1 cellular context compared by ENCODE assay signal in genomic region chr16:15928261-15929104, GRCh38.
TF ChIP-seq lines count a peak whose summit lies in the region.

No MANE protein-coding gene starts in this region.

TF ChIP-seq in HepG2, 621 proteins besides CTCF, POLR2A, EP300 and RAD21 (continued from another document and continues in another):
- TF ChIP-seq ZNF639 (CRISPR knock-in tag; conservative IDR thresholded peaks at IDR 0.05) = no peak
- TF ChIP-seq, protein P1, sequence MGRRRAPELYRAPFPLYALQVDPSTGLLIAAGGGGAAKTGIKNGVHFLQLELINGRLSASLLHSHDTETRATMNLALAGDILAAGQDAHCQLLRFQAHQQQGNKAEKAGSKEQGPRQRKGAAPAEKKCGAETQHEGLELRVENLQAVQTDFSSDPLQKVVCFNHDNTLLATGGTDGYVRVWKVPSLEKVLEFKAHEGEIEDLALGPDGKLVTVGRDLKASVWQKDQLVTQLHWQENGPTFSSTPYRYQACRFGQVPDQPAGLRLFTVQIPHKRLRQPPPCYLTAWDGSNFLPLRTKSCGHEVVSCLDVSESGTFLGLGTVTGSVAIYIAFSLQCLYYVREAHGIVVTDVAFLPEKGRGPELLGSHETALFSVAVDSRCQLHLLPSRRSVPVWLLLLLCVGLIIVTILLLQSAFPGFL (CRISPR knock-in tag; IDR thresholded peaks at IDR 0.05) = no peak
- TF ChIP-seq, protein P2, sequence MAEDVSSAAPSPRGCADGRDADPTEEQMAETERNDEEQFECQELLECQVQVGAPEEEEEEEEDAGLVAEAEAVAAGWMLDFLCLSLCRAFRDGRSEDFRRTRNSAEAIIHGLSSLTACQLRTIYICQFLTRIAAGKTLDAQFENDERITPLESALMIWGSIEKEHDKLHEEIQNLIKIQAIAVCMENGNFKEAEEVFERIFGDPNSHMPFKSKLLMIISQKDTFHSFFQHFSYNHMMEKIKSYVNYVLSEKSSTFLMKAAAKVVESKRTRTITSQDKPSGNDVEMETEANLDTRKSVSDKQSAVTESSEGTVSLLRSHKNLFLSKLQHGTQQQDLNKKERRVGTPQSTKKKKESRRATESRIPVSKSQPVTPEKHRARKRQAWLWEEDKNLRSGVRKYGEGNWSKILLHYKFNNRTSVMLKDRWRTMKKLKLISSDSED (CRISPR knock-in tag; IDR thresholded peaks at IDR 0.05) = no peak
- no peak for TF ChIP-seq ZIK1 (CRISPR knock-in tag; IDR thresholded peaks at IDR 0.05; ENCODE audit: borderline replicate concordance, low read depth)
- TF ChIP-seq ETV6 (CRISPR knock-in tag; conservative IDR thresholded peaks at IDR 0.05) = no peak
- peak; percentile 77; the same call in 1 of the 2 replicates for TF ChIP-seq ZNF644 (CRISPR knock-in tag; IDR thresholded peaks at IDR 0.05; ENCODE audit: low read depth)
- peak; percentile 40; the same call in 1 of the 2 replicates for TF ChIP-seq ATF7-NPFF (CRISPR knock-in tag; IDR thresholded peaks at IDR 0.05; ENCODE audit: low read depth)
- no peak for TF ChIP-seq CC2D1A (CRISPR knock-in tag; IDR thresholded peaks at IDR 0.05)
- no peak for TF ChIP-seq ZNF781 (CRISPR knock-in tag; IDR thresholded peaks at IDR 0.05; ENCODE audit: borderline replicate concordance, not compliant biosample characterization)
- no peak for TF ChIP-seq ZNF451 (CRISPR knock-in tag; IDR thresholded peaks at IDR 0.05)
- no peak for TF ChIP-seq CSRNP2 (CRISPR knock-in tag; conservative IDR thresholded peaks at IDR 0.05; ENCODE audit: low read depth)
- TF ChIP-seq PHF21A (CRISPR knock-in tag; IDR thresholded peaks at IDR 0.05) = peak; percentile 66
- TF ChIP-seq ZNF343 (CRISPR knock-in tag; IDR thresholded peaks at IDR 0.05) = no peak
- TF ChIP-seq ZKSCAN5 (CRISPR knock-in tag; IDR thresholded peaks at IDR 0.05) = no peak
- no peak for TF ChIP-seq MXD4 (CRISPR knock-in tag; IDR thresholded peaks at IDR 0.05)
- TF ChIP-seq GATAD1 (CRISPR knock-in tag; IDR thresholded peaks at IDR 0.05) = no peak
- TF ChIP-seq THYN1 (CRISPR knock-in tag; IDR thresholded peaks at IDR 0.05; ENCODE audit: borderline replicate concordance, low read depth) = no peak
- no peak for TF ChIP-seq POLR2AphosphoS2 (IDR thresholded peaks at IDR 0.05; ENCODE audit: low read depth, low read length)
- TF ChIP-seq SSRP1 (CRISPR knock-in tag; IDR thresholded peaks at IDR 0.05) = no peak
- no peak for TF ChIP-seq PAWR (CRISPR knock-in tag; IDR thresholded peaks at IDR 0.05; ENCODE audit: borderline replicate concordance)
- peak; percentile 81 for TF ChIP-seq SALL1 (CRISPR knock-in tag; IDR thresholded peaks at IDR 0.05)
- TF ChIP-seq, protein P3, sequence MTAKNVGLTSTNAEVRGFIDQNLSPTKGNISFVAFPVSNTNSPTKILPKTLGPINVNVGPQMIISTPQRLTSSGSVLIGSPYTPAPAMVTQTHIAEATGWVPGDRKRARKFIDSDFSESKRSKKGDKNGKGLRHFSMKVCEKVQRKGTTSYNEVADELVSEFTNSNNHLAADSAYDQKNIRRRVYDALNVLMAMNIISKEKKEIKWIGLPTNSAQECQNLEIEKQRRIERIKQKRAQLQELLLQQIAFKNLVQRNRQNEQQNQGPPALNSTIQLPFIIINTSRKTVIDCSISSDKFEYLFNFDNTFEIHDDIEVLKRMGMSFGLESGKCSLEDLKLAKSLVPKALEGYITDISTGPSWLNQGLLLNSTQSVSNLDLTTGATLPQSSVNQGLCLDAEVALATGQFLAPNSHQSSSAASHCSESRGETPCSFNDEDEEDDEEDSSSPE (CRISPR knock-in tag; IDR thresholded peaks at IDR 0.05) = no peak
- TF ChIP-seq ZNF816 (CRISPR knock-in tag; IDR thresholded peaks at IDR 0.05; ENCODE audit: borderline replicate concordance) = 0 out of 2 replicates have a peak, but pooled peaks have one; percentile 25
- no peak for TF ChIP-seq AGO2 (optimal IDR thresholded peaks at IDR 0.05; ENCODE audit: low read depth, low read length)
- TF ChIP-seq RAD51 (IDR thresholded peaks at IDR 0.05; ENCODE audit: borderline replicate concordance) = no peak
- no peak for TF ChIP-seq HHEX (CRISPR knock-in tag; IDR thresholded peaks at IDR 0.05)
- TF ChIP-seq ZNF446 (CRISPR knock-in tag; IDR thresholded peaks at IDR 0.05) = no peak
- TF ChIP-seq, protein P4, sequence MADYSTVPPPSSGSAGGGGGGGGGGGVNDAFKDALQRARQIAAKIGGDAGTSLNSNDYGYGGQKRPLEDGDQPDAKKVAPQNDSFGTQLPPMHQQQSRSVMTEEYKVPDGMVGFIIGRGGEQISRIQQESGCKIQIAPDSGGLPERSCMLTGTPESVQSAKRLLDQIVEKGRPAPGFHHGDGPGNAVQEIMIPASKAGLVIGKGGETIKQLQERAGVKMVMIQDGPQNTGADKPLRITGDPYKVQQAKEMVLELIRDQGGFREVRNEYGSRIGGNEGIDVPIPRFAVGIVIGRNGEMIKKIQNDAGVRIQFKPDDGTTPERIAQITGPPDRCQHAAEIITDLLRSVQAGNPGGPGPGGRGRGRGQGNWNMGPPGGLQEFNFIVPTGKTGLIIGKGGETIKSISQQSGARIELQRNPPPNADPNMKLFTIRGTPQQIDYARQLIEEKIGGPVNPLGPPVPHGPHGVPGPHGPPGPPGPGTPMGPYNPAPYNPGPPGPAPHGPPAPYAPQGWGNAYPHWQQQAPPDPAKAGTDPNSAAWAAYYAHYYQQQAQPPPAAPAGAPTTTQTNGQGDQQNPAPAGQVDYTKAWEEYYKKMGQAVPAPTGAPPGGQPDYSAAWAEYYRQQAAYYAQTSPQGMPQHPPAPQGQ (CRISPR knock-in tag; IDR thresholded peaks at IDR 0.05; ENCODE audit: borderline replicate concordance) = no peak
- TF ChIP-seq ZNF329 (CRISPR knock-in tag; IDR thresholded peaks at IDR 0.05; ENCODE audit: low read depth) = no peak
- TF ChIP-seq, protein P5, sequence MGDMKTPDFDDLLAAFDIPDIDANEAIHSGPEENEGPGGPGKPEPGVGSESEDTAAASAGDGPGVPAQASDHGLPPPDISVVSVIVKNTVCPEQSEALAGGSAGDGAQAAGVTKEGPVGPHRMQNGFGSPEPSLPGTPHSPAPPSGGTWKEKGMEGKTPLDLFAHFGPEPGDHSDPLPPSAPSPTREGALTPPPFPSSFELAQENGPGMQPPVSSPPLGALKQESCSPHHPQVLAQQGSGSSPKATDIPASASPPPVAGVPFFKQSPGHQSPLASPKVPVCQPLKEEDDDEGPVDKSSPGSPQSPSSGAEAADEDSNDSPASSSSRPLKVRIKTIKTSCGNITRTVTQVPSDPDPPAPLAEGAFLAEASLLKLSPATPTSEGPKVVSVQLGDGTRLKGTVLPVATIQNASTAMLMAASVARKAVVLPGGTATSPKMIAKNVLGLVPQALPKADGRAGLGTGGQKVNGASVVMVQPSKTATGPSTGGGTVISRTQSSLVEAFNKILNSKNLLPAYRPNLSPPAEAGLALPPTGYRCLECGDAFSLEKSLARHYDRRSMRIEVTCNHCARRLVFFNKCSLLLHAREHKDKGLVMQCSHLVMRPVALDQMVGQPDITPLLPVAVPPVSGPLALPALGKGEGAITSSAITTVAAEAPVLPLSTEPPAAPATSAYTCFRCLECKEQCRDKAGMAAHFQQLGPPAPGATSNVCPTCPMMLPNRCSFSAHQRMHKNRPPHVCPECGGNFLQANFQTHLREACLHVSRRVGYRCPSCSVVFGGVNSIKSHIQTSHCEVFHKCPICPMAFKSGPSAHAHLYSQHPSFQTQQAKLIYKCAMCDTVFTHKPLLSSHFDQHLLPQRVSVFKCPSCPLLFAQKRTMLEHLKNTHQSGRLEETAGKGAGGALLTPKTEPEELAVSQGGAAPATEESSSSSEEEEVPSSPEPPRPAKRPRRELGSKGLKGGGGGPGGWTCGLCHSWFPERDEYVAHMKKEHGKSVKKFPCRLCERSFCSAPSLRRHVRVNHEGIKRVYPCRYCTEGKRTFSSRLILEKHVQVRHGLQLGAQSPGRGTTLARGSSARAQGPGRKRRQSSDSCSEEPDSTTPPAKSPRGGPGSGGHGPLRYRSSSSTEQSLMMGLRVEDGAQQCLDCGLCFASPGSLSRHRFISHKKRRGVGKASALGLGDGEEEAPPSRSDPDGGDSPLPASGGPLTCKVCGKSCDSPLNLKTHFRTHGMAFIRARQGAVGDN (CRISPR knock-in tag; IDR thresholded peaks at IDR 0.05) = peak; percentile 47; the same call in 1 of the 2 replicates
- TF ChIP-seq, protein P6, sequence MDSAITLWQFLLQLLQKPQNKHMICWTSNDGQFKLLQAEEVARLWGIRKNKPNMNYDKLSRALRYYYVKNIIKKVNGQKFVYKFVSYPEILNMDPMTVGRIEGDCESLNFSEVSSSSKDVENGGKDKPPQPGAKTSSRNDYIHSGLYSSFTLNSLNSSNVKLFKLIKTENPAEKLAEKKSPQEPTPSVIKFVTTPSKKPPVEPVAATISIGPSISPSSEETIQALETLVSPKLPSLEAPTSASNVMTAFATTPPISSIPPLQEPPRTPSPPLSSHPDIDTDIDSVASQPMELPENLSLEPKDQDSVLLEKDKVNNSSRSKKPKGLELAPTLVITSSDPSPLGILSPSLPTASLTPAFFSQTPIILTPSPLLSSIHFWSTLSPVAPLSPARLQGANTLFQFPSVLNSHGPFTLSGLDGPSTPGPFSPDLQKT (CRISPR knock-in tag; IDR thresholded peaks at IDR 0.05; ENCODE audit: borderline replicate concordance) = no peak
- no peak for TF ChIP-seq ZNF562 (CRISPR knock-in tag; IDR thresholded peaks at IDR 0.05; ENCODE audit: borderline replicate concordance)
- TF ChIP-seq NKX3-1 (CRISPR knock-in tag; IDR thresholded peaks at IDR 0.05) = no peak
- TF ChIP-seq HDAC1 (CRISPR knock-in tag; IDR thresholded peaks at IDR 0.05) = peak; percentile 51
- TF ChIP-seq RCOR2 (CRISPR knock-in tag; IDR thresholded peaks at IDR 0.05) = 0 out of 2 replicates have a peak, but pooled peaks have one; percentile 18
- TF ChIP-seq ZNF335 (CRISPR knock-in tag; IDR thresholded peaks at IDR 0.05) = no peak
- no peak for TF ChIP-seq ZNF841 (CRISPR knock-in tag; IDR thresholded peaks at IDR 0.05; ENCODE audit: borderline replicate concordance)
- TF ChIP-seq ZNF510 (CRISPR knock-in tag; IDR thresholded peaks at IDR 0.05; ENCODE audit: low read depth) = no peak
- TF ChIP-seq ZNF543 (CRISPR knock-in tag; IDR thresholded peaks at IDR 0.05) = no peak
- peak; percentile 63 for TF ChIP-seq SAP130 (CRISPR knock-in tag; IDR thresholded peaks at IDR 0.05; ENCODE audit: low read depth)
- no peak for TF ChIP-seq ONECUT2 (CRISPR knock-in tag; IDR thresholded peaks at IDR 0.05)
- TF ChIP-seq, protein P7, sequence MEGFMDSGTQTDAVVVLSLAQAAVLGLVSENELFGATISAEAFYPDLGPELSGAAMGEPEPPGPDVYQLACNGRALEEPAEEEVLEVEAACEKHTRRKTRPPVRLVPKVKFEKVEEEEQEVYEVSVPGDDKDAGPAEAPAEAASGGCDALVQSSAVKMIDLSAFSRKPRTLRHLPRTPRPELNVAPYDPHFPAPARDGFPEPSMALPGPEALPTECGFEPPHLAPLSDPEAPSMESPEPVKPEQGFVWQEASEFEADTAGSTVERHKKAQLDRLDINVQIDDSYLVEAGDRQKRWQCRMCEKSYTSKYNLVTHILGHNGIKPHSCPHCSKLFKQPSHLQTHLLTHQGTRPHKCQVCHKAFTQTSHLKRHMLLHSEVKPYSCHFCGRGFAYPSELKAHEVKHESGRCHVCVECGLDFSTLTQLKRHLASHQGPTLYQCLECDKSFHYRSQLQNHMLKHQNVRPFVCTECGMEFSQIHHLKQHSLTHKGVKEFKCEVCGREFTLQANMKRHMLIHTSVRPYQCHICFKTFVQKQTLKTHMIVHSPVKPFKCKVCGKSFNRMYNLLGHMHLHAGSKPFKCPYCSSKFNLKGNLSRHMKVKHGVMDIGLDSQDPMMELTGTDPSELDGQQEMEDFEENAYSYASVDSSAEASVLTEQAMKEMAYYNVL (CRISPR knock-in tag; IDR thresholded peaks at IDR 0.05; ENCODE audit: borderline replicate concordance) = 0 out of 2 replicates have a peak, but pooled peaks have one; percentile 22
- no peak for TF ChIP-seq ISL2 (CRISPR knock-in tag; IDR thresholded peaks at IDR 0.05)
- no peak for TF ChIP-seq FOXA1 (IDR thresholded peaks at IDR 0.05)
- TF ChIP-seq FOXA1 (CRISPR knock-in tag; IDR thresholded peaks at IDR 0.05) = peak; percentile 63
- TF ChIP-seq, protein P8, sequence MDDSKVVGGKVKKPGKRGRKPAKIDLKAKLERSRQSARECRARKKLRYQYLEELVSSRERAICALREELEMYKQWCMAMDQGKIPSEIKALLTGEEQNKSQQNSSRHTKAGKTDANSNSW (CRISPR knock-in tag; IDR thresholded peaks at IDR 0.05; ENCODE audit: borderline replicate concordance) = no peak
- TF ChIP-seq, protein P9, sequence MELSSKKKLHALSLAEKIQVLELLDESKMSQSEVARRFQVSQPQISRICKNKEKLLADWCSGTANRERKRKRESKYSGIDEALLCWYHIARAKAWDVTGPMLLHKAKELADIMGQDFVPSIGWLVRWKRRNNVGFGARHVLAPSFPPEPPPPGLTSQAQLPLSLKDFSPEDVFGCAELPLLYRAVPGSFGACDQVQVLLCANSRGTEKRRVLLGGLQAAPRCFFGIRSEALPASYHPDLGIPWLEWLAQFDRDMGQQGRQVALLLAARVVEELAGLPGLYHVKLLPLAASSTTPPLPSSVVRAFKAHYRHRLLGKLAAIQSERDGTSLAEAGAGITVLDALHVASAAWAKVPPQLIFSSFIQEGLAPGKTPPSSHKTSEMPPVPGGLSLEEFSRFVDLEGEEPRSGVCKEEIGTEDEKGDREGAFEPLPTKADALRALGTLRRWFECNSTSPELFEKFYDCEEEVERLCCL (CRISPR knock-in tag; IDR thresholded peaks at IDR 0.05; ENCODE audit: borderline replicate concordance) = no peak
- TF ChIP-seq FOXP1 (IDR thresholded peaks at IDR 0.05) = no peak; the same call in 1 of the 2 replicates
- peak; percentile 84 for TF ChIP-seq FOXP1 (CRISPR knock-in tag; IDR thresholded peaks at IDR 0.05)
- no peak for TF ChIP-seq ZNF777 (CRISPR knock-in tag; IDR thresholded peaks at IDR 0.05)
- TF ChIP-seq PRPF4 (IDR thresholded peaks at IDR 0.05; ENCODE audit: low read depth, low read length, poor library complexity, severe bottlenecking) = no peak
